Comparison of ENCODE assay signal across 9 cellular contexts in genomic region chr6:7909323-7910276, GRCh38. TPM values are rescaled to one million over a fixed set of nuclear protein-coding genes. Genes with fewer than 3 reads are reported as not detected.
DNase-seq lines count a peak whose midpoint lies in the region; ATAC-seq, FAIRE-seq and TF ChIP-seq lines count a peak whose summit lies in the region.
"Had no signal": no experiment of that assay in that cellular context is flagged by ENCODE, and none has a peak within 500 bp of the region (broad histone marks: within the 10 kb centered on the region; RNA-seq: fewer than 3 reads in every experiment).

No MANE protein-coding gene starts in this region.

- H3K27me3 Mint-ChIP-seq in activated T-helper 1 cell treated with anti-CD3 and anti-CD28 coated beads, Interleukin-12 subunit alpha, Interleukin-12 subunit beta, Interleukin-2, Interleukin-4 antibody, amounts not matched to agents 30 ng/mL and 10 ng/mL and 1 ng/mL, durations not matched to agents 14 hours and 24 hours and 36 hours (ENCODE audit: insufficient read depth) = no peaks in the 10 kb centered on the region

- peaks cover 53% of the 10 kb centered on the region for H3K27me3 ChIP-seq in neutrophil
- no peaks in the 10 kb centered on the region for H3K27me3 ChIP-seq in vagina

- H3K4me3 Mint-ChIP-seq in activated T-helper 1 cell treated with anti-CD3 and anti-CD28 coated beads, Interleukin-12 subunit alpha, Interleukin-12 subunit beta, Interleukin-2, Interleukin-4 antibody, amounts not matched to agents 30 ng/mL and 10 ng/mL and 1 ng/mL, durations not matched to agents 14 hours and 24 hours and 36 hours = peak overlapping the region; percentile 87

- H3K36me3 ChIP-seq in neutrophil = no peaks in the 10 kb centered on the region
- no peaks in the 10 kb centered on the region for H3K36me3 ChIP-seq in vagina

- H3K4me1 Mint-ChIP-seq in activated T-helper 1 cell treated with anti-CD3 and anti-CD28 coated beads, Interleukin-12 subunit alpha, Interleukin-12 subunit beta, Interleukin-2, Interleukin-4 antibody, amounts not matched to agents 30 ng/mL and 10 ng/mL and 1 ng/mL, durations not matched to agents 14 hours and 24 hours and 36 hours (ENCODE audit: low read depth) = peaks cover 20% of the 10 kb centered on the region

- H3K27ac Mint-ChIP-seq in activated T-helper 1 cell treated with anti-CD3 and anti-CD28 coated beads, Interleukin-12 subunit alpha, Interleukin-12 subunit beta, Interleukin-2, Interleukin-4 antibody, amounts not matched to agents 30 ng/mL and 10 ng/mL and 1 ng/mL, durations not matched to agents 14 hours and 24 hours and 36 hours = peak overlapping the region; percentile 64

- no peak overlapping the region for H3K27ac ChIP-seq in neutrophil
- peak overlapping the region; percentile 51 for H3K27ac ChIP-seq in vagina

- TF ChIP-seq CTCF in neutrophil (IDR thresholded peaks at IDR 0.05) = no peak
- no peak for TF ChIP-seq CTCF in vagina (IDR thresholded peaks at IDR 0.05)

- peak; percentile 35 for DNase-seq in SIG-M5 treated with dmso at 0.1 percent for 504 hours (lab: John Stamatoyannopoulos, UW; ENCODE audit: unreplicated experiment)
- DNase-seq in SIG-M5 (lab: John Stamatoyannopoulos, UW) = no peak
- peak; percentile 10 for DNase-seq in NCI-H774 (lab: John Stamatoyannopoulos, UW)
- DNase-seq in activated T-helper 1 cell treated with anti-CD3 and anti-CD28 coated beads, Interleukin-12 subunit alpha, Interleukin-12 subunit beta, Interleukin-2, Interleukin-4 antibody, amounts not matched to agents 30 ng/mL and 10 ng/mL and 1 ng/mL, durations not matched to agents 14 hours and 24 hours and 36 hours (ENCODE audit: low spot score) = peak; percentile 38
- peak; percentile 65 to 70 for DNase-seq in frontal cortex (ENCODE audit: low spot score in 2 of 2)
- DNase-seq in vagina (ENCODE audit: extremely low spot score in 2 of 2) = no peak

- peaks cover 9 to 14% of the 10 kb centered on the region in 2 experiments for H3K4me1 ChIP-seq in neutrophil (ENCODE audit: control insufficient read depth in 1 of 2, insufficient read depth in 1 of 2, low read depth in 1 of 2, low read length in 1 of 2)
- peaks cover 21% of the 10 kb centered on the region for H3K4me1 ChIP-seq in vagina

- no peak for FAIRE-seq in frontal cortex (lab: Jason Lieb, UNC)
- FAIRE-seq: GM18507 had no signal

- no peak for TF ChIP-seq POLR2A in vagina (IDR thresholded peaks at IDR 0.05)

- H3K36me3 Mint-ChIP-seq in activated T-helper 1 cell treated with anti-CD3 and anti-CD28 coated beads, Interleukin-12 subunit alpha, Interleukin-12 subunit beta, Interleukin-2, Interleukin-4 antibody, amounts not matched to agents 30 ng/mL and 10 ng/mL and 1 ng/mL, durations not matched to agents 14 hours and 24 hours and 36 hours (ENCODE audit: low read depth) = peaks cover 8% of the 10 kb centered on the region

- peak; percentile 34 for ATAC-seq in HG02840 (IDR thresholded peaks at IDR 0.05; ENCODE audit: low FRiP score, unreplicated experiment)

- no peaks in the 10 kb centered on the region for H3K9me3 Mint-ChIP-seq in activated T-helper 1 cell treated with anti-CD3 and anti-CD28 coated beads, Interleukin-12 subunit alpha, Interleukin-12 subunit beta, Interleukin-2, Interleukin-4 antibody, amounts not matched to agents 30 ng/mL and 10 ng/mL and 1 ng/mL, durations not matched to agents 14 hours and 24 hours and 36 hours

- H3K9me3 ChIP-seq in neutrophil (no peaks in the 10 kb centered on the region), vagina (no peaks in the 10 kb centered on the region)

- intact Hi-C loops in activated T-helper 1 cell treated with anti-CD3 and anti-CD28 coated beads, Interleukin-12 subunit alpha, Interleukin-12 subunit beta, Interleukin-2, Interleukin-4 antibody, amounts not matched to agents 30 ng/mL and 10 ng/mL and 1 ng/mL, durations not matched to agents 14 hours and 24 hours and 36 hours (cut with micrococcal nuclease) = loop anchor here (1.0 to 5.0 kb wide), 9 partner anchors 98 to 597 kb away; partner anchors contain the start of genes BLOC1S5, EEF1E1, SLC35B3 and SNRNP48
- intact Hi-C loops in vagina (cut with DNase I) = no loop called here

- peak overlapping the region; percentile 58 to 69 for H3K4me3 ChIP-seq in neutrophil (ENCODE audit: low read depth in 1 of 2, low read length in 1 of 2)
- peak overlapping the region; percentile 79 to 97 for H3K4me3 ChIP-seq in vagina

RNA-seq across cellular contexts. Expression of gene TXNDC5, which starts 1.0 kb away (rescaled TPM):
- 119 and 121 TPM in 2 replicates for total RNA-seq in activated T-helper 1 cell treated with anti-CD3 and anti-CD28 coated beads, Interleukin-12 subunit alpha, Interleukin-12 subunit beta, Interleukin-2, Interleukin-4 antibody, amounts not matched to agents 30 ng/mL and 10 ng/mL and 1 ng/mL, durations not matched to agents 14 hours and 24 hours and 36 hours
- 38.7 TPM for total RNA-seq in frontal cortex
- total RNA-seq in vagina = 88.1 TPM

Comparison
In these comparisons a context has a peak if more than half of its experiments do, and no peak if none do; other contexts are left out.
1. DNase-seq: peak in SIG-M5 treated with dmso at 0.1 percent for 504 hours (single experiment), NCI-H774 (single experiment), activated T-helper 1 cell treated with anti-CD3 and anti-CD28 coated beads, Interleukin-12 subunit alpha, Interleukin-12 subunit beta, Interleukin-2, Interleukin-4 antibody, amounts not matched to agents 30 ng/mL and 10 ng/mL and 1 ng/mL, durations not matched to agents 14 hours and 24 hours and 36 hours (single experiment) and frontal cortex (2 of 2); none in SIG-M5 (single experiment) and vagina (0 of 2).